1 cellular context compared by ENCODE assay signal in the genomic region with DNA sequence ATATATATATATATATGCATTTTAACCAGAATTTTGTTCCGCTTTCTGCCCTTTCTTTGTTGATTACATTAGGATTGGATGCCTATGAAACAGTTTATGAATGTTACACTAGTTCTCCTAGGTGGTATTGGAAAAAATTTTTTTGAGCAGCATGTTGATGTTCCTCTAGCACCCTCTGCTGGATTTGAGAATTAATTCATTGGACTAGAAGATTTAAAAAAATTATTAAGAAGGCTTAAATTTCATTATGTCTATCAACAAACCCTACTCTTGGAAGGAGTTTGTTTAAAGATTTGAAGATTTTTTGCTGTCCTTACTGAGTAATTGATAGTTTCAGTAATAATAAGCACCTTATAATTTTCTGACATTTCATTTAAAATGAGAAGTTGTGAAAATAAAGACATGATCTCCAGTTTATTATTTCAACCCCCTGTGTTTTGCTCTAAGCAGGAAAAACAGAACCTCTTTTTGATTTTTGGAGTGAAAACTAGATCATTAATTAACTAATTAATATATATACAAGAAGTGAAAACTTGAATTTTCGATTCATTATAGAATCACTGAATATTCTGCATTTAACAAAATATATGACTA.
TF ChIP-seq lines count a peak whose summit lies in the region.

No MANE protein-coding gene starts in this region.

TF ChIP-seq in GM12878, 131 proteins besides CTCF, POLR2A, EP300 and RAD21 (continued from another document):
- TF ChIP-seq, protein P1, sequence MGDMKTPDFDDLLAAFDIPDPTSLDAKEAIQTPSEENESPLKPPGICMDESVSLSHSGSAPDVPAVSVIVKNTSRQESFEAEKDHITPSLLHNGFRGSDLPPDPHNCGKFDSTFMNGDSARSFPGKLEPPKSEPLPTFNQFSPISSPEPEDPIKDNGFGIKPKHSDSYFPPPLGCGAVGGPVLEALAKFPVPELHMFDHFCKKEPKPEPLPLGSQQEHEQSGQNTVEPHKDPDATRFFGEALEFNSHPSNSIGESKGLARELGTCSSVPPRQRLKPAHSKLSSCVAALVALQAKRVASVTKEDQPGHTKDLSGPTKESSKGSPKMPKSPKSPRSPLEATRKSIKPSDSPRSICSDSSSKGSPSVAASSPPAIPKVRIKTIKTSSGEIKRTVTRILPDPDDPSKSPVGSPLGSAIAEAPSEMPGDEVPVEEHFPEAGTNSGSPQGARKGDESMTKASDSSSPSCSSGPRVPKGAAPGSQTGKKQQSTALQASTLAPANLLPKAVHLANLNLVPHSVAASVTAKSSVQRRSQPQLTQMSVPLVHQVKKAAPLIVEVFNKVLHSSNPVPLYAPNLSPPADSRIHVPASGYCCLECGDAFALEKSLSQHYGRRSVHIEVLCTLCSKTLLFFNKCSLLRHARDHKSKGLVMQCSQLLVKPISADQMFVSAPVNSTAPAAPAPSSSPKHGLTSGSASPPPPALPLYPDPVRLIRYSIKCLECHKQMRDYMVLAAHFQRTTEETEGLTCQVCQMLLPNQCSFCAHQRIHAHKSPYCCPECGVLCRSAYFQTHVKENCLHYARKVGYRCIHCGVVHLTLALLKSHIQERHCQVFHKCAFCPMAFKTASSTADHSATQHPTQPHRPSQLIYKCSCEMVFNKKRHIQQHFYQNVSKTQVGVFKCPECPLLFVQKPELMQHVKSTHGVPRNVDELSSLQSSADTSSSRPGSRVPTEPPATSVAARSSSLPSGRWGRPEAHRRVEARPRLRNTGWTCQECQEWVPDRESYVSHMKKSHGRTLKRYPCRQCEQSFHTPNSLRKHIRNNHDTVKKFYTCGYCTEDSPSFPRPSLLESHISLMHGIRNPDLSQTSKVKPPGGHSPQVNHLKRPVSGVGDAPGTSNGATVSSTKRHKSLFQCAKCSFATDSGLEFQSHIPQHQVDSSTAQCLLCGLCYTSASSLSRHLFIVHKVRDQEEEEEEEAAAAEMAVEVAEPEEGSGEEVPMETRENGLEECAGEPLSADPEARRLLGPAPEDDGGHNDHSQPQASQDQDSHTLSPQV (IDR thresholded peaks at IDR 0.05), result no peak
- TF ChIP-seq MEF2B (IDR thresholded peaks at IDR 0.05; ENCODE audit: partially characterized antibody, poor library complexity, severe bottlenecking) (no peak), ZNF384 (IDR thresholded peaks at IDR 0.05; ENCODE audit: borderline replicate concordance, low read depth, low read length) (0 out of 2 replicates have a peak, but pooled peaks have one; percentile 8), EGR1 (IDR thresholded peaks at IDR 0.05; ENCODE audit: borderline replicate concordance in 1 of 2, low read depth in 2 of 2, low read length in 2 of 2) (no peak), PRDM15 (CRISPR knock-in tag; IDR thresholded peaks at IDR 0.05) (no peak), SMC3 (IDR thresholded peaks at IDR 0.05; ENCODE audit: borderline replicate concordance, low read length) (peak; percentile 17; the same call in 1 of the 2 replicates)
